ENCODE assay signal across 17 cellular contexts in genomic region chr13:113935523-113935922, GRCh38. TPM values are rescaled to one million over a fixed set of nuclear protein-coding genes. Genes with fewer than 3 reads are reported as not detected.
A peak's percentile ranks its signal among the peaks of the same experiment; 100 is the strongest.
DNase-seq lines count a peak whose midpoint lies in the region; ATAC-seq and TF ChIP-seq lines count a peak whose summit lies in the region.
"Had no signal": no experiment of that assay in that cellular context is flagged by ENCODE, and none has a peak within 500 bp of the region (broad histone marks: within the 10 kb centered on the region; RNA-seq: fewer than 3 reads in every experiment).

No MANE protein-coding gene starts in this region.

- H3K9ac ChIP-seq in neural progenitor cell, result no peak overlapping the region
- H3K9ac ChIP-seq: BLaER1 treated with 17β-estradiol and CSF1 and Interleukin-3, amounts not matched to agents 10 nM and 100 nM; GM23248 had no signal

- H3K4me2 ChIP-seq in neural progenitor cell, result no peak overlapping the region
- H3K4me2 ChIP-seq: BLaER1 treated with 17β-estradiol and CSF1 and Interleukin-3, amounts not matched to agents 10 nM and 100 nM had no signal

- H3K36me3 ChIP-seq in ectodermal cell (ENCODE audit: control insufficient read depth, insufficient read depth, low read length) (no peaks in the 10 kb centered on the region), neural progenitor cell (no peaks in the 10 kb centered on the region), WERI-Rb-1 (no peaks in the 10 kb centered on the region)
- no peaks in the 10 kb centered on the region for H3K36me3 ChIP-seq in CD8-positive, alpha-beta T cell (ENCODE audit: insufficient read depth, low read length)
- H3K36me3 ChIP-seq: BLaER1 treated with 17β-estradiol and CSF1 and Interleukin-3, amounts not matched to agents 10 nM and 100 nM; gastrocnemius medialis had no signal

- H3K27ac Mint-ChIP-seq in neural progenitor cell, result peak overlapping the region; percentile 92
- no peak overlapping the region for H3K27ac Mint-ChIP-seq in CD8-positive, alpha-beta T cell
- H3K27ac Mint-ChIP-seq: activated CD4-positive, alpha-beta T cell treated with anti-CD3 and anti-CD28 coated beads, Interleukin-2, amount 10 ng/mL, durations not matched to agents 24 days and 14 days; T-helper 2 cell treated with Interferon-gamma antibody and Interleukin-4, amounts not matched to agents 5 μg/mL and 100 μg/mL, for 36 hours had no signal

- no peaks in the 10 kb centered on the region for H3K79me2 ChIP-seq in neural progenitor cell (ENCODE audit: low read depth)

- H2AFZ ChIP-seq in neural progenitor cell (replicated peaks), result peak overlapping the region; percentile 68
- H2AFZ ChIP-seq: GM23248 had no signal

- 75 to 81% methylated on average over 7 of the region's 7 CpGs for WGBS in ectodermal cell, 2 experiments

- peaks cover 23% of the 10 kb centered on the region for H3K4me1 ChIP-seq in ectodermal cell (ENCODE audit: control insufficient read depth, insufficient read depth, low read length)
- H3K4me1 ChIP-seq in neural progenitor cell, result peaks cover 18% of the 10 kb centered on the region
- H3K4me1 ChIP-seq in CD8-positive, alpha-beta T cell (ENCODE audit: insufficient read depth, low read length), result peaks cover 3% of the 10 kb centered on the region

- no peak for TF ChIP-seq CTCF in neural progenitor cell (IDR thresholded peaks at IDR 0.05)
- TF ChIP-seq CTCF in WERI-Rb-1 (IDR thresholded peaks at IDR 0.05; ENCODE audit: low read depth, low read length), result no peak
- no peak for TF ChIP-seq CTCF in CD8-positive, alpha-beta T cell (IDR thresholded peaks at IDR 0.05)

- H3K36me3 Mint-ChIP-seq in neural progenitor cell, result peaks cover 2% of the 10 kb centered on the region
- no peaks in the 10 kb centered on the region for H3K36me3 Mint-ChIP-seq in CD8-positive, alpha-beta T cell

- POLR2A ChIA-PET in CD8-positive, alpha-beta T cell (lab: Charles Lee), result no interaction called here

- H4K20me1 ChIP-seq in neural progenitor cell (ENCODE audit: low read depth), result no peaks in the 10 kb centered on the region

- CTCF ChIA-PET in CD8-positive, alpha-beta T cell (lab: Charles Lee), result no interaction called here

- no peaks in the 10 kb centered on the region for H3F3A ChIP-seq in neural progenitor cell (ENCODE audit: low read depth)

- peaks cover 11% of the 10 kb centered on the region for H3K9me3 Mint-ChIP-seq in neural progenitor cell
- H3K9me3 Mint-ChIP-seq in CD8-positive, alpha-beta T cell, result no peaks in the 10 kb centered on the region
- H3K9me3 Mint-ChIP-seq: activated CD4-positive, alpha-beta T cell treated with anti-CD3 and anti-CD28 coated beads, Interleukin-2, amount 10 ng/mL, durations not matched to agents 24 days and 14 days; T-helper 2 cell treated with Interferon-gamma antibody and Interleukin-4, amounts not matched to agents 5 μg/mL and 100 μg/mL, for 36 hours had no signal

- peak overlapping the region; percentile 15 for H3K4me3 Mint-ChIP-seq in neural progenitor cell
- no peak overlapping the region for H3K4me3 Mint-ChIP-seq in CD8-positive, alpha-beta T cell
- H3K4me3 Mint-ChIP-seq: activated CD4-positive, alpha-beta T cell treated with anti-CD3 and anti-CD28 coated beads, Interleukin-2, amount 10 ng/mL, durations not matched to agents 24 days and 14 days; T-helper 2 cell treated with Interferon-gamma antibody and Interleukin-4, amounts not matched to agents 5 μg/mL and 100 μg/mL, for 36 hours had no signal

- DNase-seq in NCI-H1092 (lab: John Stamatoyannopoulos, UW) (peak; percentile 98), NCI-H2081 treated with DMSO at 0.1 percent for 48 hours (lab: John Stamatoyannopoulos, UW) (peak; percentile 17), neural progenitor cell (ENCODE audit: low spot score) (peak; percentile 56), WERI-Rb-1 (no peak)
- DNase-seq in CD8-positive, alpha-beta T cell, result no peak
- DNase-seq: activated CD4-positive, alpha-beta T cell treated with anti-CD3 and anti-CD28 coated beads, Interleukin-2, amount 10 ng/mL, durations not matched to agents 24 days and 14 days; central memory CD4-positive, alpha-beta T cell; gastrocnemius medialis; GM23248; NCI-H2107; SIG-M5; stimulated activated CD4-positive, alpha-beta T cell treated with anti-CD3 and anti-CD28 coated beads, Interleukin-4, amount 100 ng/mL, for 24 hours had no signal

- H3K27ac ChIP-seq in ectodermal cell (ENCODE audit: insufficient read depth, low read depth, low read length, poor library complexity, severe bottlenecking) (peak overlapping the region; percentile 84), neural progenitor cell (no peak overlapping the region), WERI-Rb-1 (no peak overlapping the region)
- H3K27ac ChIP-seq in CD8-positive, alpha-beta T cell (ENCODE audit: low read depth, low read length), result no peak overlapping the region
- H3K27ac ChIP-seq: BLaER1 treated with 17β-estradiol and CSF1 and Interleukin-3, amounts not matched to agents 10 nM and 100 nM; GM23248 had no signal

- intact Hi-C loops in CD8-positive, alpha-beta T cell (cut with DNase I, micrococcal nuclease), result no loop called here

- H3K27me3 ChIP-seq in ectodermal cell (ENCODE audit: control insufficient read depth, insufficient read depth, low read length, poor library complexity, severe bottlenecking) (no peaks in the 10 kb centered on the region), neural progenitor cell (no peaks in the 10 kb centered on the region), WERI-Rb-1 (ENCODE audit: insufficient read depth, low read depth, severe bottlenecking) (no peaks in the 10 kb centered on the region)
- no peaks in the 10 kb centered on the region for H3K27me3 ChIP-seq in CD8-positive, alpha-beta T cell (ENCODE audit: insufficient read depth, low read length)

- ATAC-seq in HG02623 (IDR thresholded peaks at IDR 0.05; ENCODE audit: unreplicated experiment), result no peak
- no peak for ATAC-seq in HG03175 (IDR thresholded peaks at IDR 0.05; ENCODE audit: unreplicated experiment)
- ATAC-seq in CD8-positive, alpha-beta T cell, result no peak
- ATAC-seq: gastrocnemius medialis had no signal

- peaks cover 7% of the 10 kb centered on the region for H3K27me3 Mint-ChIP-seq in neural progenitor cell (ENCODE audit: insufficient read depth, low read depth)
- no peaks in the 10 kb centered on the region for H3K27me3 Mint-ChIP-seq in CD8-positive, alpha-beta T cell (ENCODE audit: low read depth)

- no peaks in the 10 kb centered on the region for H3K9me3 ChIP-seq in ectodermal cell (ENCODE audit: control insufficient read depth, low read length)
- no peaks in the 10 kb centered on the region for H3K9me3 ChIP-seq in neural progenitor cell (ENCODE audit: low read depth)
- no peaks in the 10 kb centered on the region for H3K9me3 ChIP-seq in WERI-Rb-1 (ENCODE audit: severe bottlenecking)
- no peaks in the 10 kb centered on the region for H3K9me3 ChIP-seq in CD8-positive, alpha-beta T cell (ENCODE audit: low read length)
- H3K9me3 ChIP-seq: BLaER1 treated with 17β-estradiol and CSF1 and Interleukin-3, amounts not matched to agents 10 nM and 100 nM; gastrocnemius medialis had no signal

- H3K4me3 ChIP-seq in ectodermal cell (ENCODE audit: insufficient read depth, low read depth, low read length) (no peak overlapping the region), neural progenitor cell (no peak overlapping the region), WERI-Rb-1 (ENCODE audit: low read depth, low read length) (no peak overlapping the region)
- no peak overlapping the region for H3K4me3 ChIP-seq in CD8-positive, alpha-beta T cell (ENCODE audit: low read depth, low read length)
- H3K4me3 ChIP-seq: BLaER1 treated with 17β-estradiol and CSF1 and Interleukin-3, amounts not matched to agents 10 nM and 100 nM; gastrocnemius medialis; GM23248 had no signal

- peaks cover 54% of the 10 kb centered on the region for H3K4me1 Mint-ChIP-seq in neural progenitor cell
- peaks cover 12% of the 10 kb centered on the region for H3K4me1 Mint-ChIP-seq in CD8-positive, alpha-beta T cell (ENCODE audit: low read depth)

RNA-seq across cellular contexts. Expression of gene C13orf46, which starts 38.4 kb away (rescaled TPM):
- polyA plus RNA-seq in ectodermal cell (2013, experiment 1 of 4), result 0.09 TPM
- 0.11 TPM for polyA plus RNA-seq in ectodermal cell (2013, experiment 2 of 4)
- polyA plus RNA-seq in ectodermal cell (2013, experiment 3 of 4), result not detected
- polyA plus RNA-seq in ectodermal cell (2013, experiment 4 of 4), result not detected
- total RNA-seq in neural progenitor cell (ENCODE audit: low replicate concordance), result not detected in 2 replicates
- 10 to 100 TPM; 12.1 to 16.8 TPM for total RNA-seq in CD8-positive, alpha-beta T cell
- total RNA-seq: GM23248 had no signal

Comparison
In these comparisons a context has a peak if more than half of its experiments do, and no peak if none do; other contexts are left out.
1. DNase-seq: peak in NCI-H1092 (single experiment), NCI-H2081 treated with DMSO at 0.1 percent for 48 hours (single experiment) and neural progenitor cell (single experiment); none in WERI-Rb-1 (single experiment) and CD8-positive, alpha-beta T cell (0 of 7).
2. RNA of gene C13orf46, which starts 38.4 kb away (total RNA-seq): 12.1 to 16.8 TPM in CD8-positive, alpha-beta T cell; not detected in neural progenitor cell; every median in the first group is over 10 times any median in the second.